8 cellular contexts compared by ENCODE assay signal in genomic region chr17:49575524-49576120, GRCh38. TPM values are rescaled to one million over a fixed set of nuclear protein-coding genes. Genes with fewer than 3 reads are reported as not detected.
DNase-seq lines count a peak whose midpoint lies in the region; ATAC-seq and TF ChIP-seq lines count a peak whose summit lies in the region.

NXPH3 (plus strand) TSS chr17:49575871; CDS start chr17:49576220, 349 bp downstream.

- peak; percentile 60 to 65 (median 63) for DNase-seq in CD4-positive, alpha-beta memory T cell
- DNase-seq in T follicular helper cell (ENCODE audit: low read depth) (peak; percentile 49), hepatocyte (ENCODE audit: low spot score) (peak; percentile 82), NOMO-1 treated with DMSO at 0.1 percent for 48 hours (lab: John Stamatoyannopoulos, UW; ENCODE audit: unreplicated experiment) (no peak), dedifferentiated amniotic fluid mesenchymal stem cell (ENCODE audit: extremely low spot score) (no peak)

- peaks cover 18% of the 10 kb centered on the region for H3K27me3 ChIP-seq in CD4-positive, alpha-beta memory T cell (ENCODE audit: insufficient read depth, low read length)
- H3K27me3 ChIP-seq in hepatocyte, result peaks cover 53% of the 10 kb centered on the region
- peaks cover 0 to 5% (median 5%) of the 10 kb centered on the region in 3 donors for H3K27me3 ChIP-seq in skeletal muscle tissue (ENCODE audit: control insufficient read depth in 3 of 3, insufficient read depth in 3 of 3, low read length in 3 of 3)

- intact Hi-C loops in CD4-positive, alpha-beta memory T cell (cut with micrococcal nuclease), result no loop called here

- no peaks in the 10 kb centered on the region for H3K9me3 Mint-ChIP-seq in CD4-positive, alpha-beta memory T cell

- H3K4me3 Mint-ChIP-seq in CD4-positive, alpha-beta memory T cell, result peak within 1 kb of the TSS; percentile 22 to 77 (median 72)

- no peaks in the 10 kb centered on the region for H3K36me3 ChIP-seq in CD4-positive, alpha-beta memory T cell (ENCODE audit: insufficient read depth, low read length)
- H3K36me3 ChIP-seq in hepatocyte (replicated peaks; ENCODE audit: insufficient read depth, low read depth) (no peaks in the 10 kb centered on the region), skeletal muscle tissue (ENCODE audit: control insufficient read depth in 3 of 3, insufficient read depth in 3 of 3, low read length in 3 of 3) (no peaks in the 10 kb centered on the region)

- CTCF ChIA-PET in CD4-positive, alpha-beta memory T cell (lab: Charles Lee; ENCODE audit: partially characterized antibody), result interaction anchor here (0.7 to 11.9 kb wide), 5 partner anchors 8 to 512 kb away, joined by 3 to 219 read pairs (median 3); no protein-coding TSS in a partner anchor

- H3K27ac ChIP-seq in CD4-positive, alpha-beta memory T cell (ENCODE audit: low read depth, low read length), result no peak within 1 kb of the TSS
- H3K27ac ChIP-seq in angular gyrus (ENCODE audit: low read depth, low read length), result peak within 1 kb of the TSS; percentile 75
- no peak within 1 kb of the TSS for H3K27ac ChIP-seq in hepatocyte
- H3K27ac ChIP-seq in skeletal muscle tissue (ENCODE audit: low read depth, low read length), result peak within 1 kb of the TSS; percentile 7

- TF ChIP-seq CTCF in hepatocyte (IDR thresholded peaks at IDR 0.05; ENCODE audit: poor library complexity), result peak; percentile 43

- under 1% methylated on average over 38 of the region's 78 CpGs for WGBS in hepatocyte (ENCODE audit: low lambda C conversion rate, missing lambda C conversion rate)

- H4K20me1 ChIP-seq in hepatocyte (ENCODE audit: insufficient read depth, poor library complexity, severe bottlenecking), result no peaks in the 10 kb centered on the region

- peak within 1 kb of the TSS; percentile 56 for H2AFZ ChIP-seq in hepatocyte

- peaks cover 17% of the 10 kb centered on the region for H3K4me1 ChIP-seq in CD4-positive, alpha-beta memory T cell (ENCODE audit: insufficient read depth, low read length)
- H3K4me1 ChIP-seq in hepatocyte (ENCODE audit: insufficient read depth), result peaks cover 10% of the 10 kb centered on the region
- H3K4me1 ChIP-seq in skeletal muscle tissue (ENCODE audit: control insufficient read depth in 3 of 3, insufficient read depth in 3 of 3, low read length in 3 of 3), result peaks cover 13 to 31% (median 15%) of the 10 kb centered on the region in 3 donors

- peaks cover 2 to 21% (median 15%) of the 10 kb centered on the region in 4 donors for H3K4me1 Mint-ChIP-seq in CD4-positive, alpha-beta memory T cell

- no peaks in the 10 kb centered on the region for H3K9me3 ChIP-seq in CD4-positive, alpha-beta memory T cell (ENCODE audit: control insufficient read depth in 1 of 2, low read length in 2 of 2)
- H3K9me3 ChIP-seq in hepatocyte (ENCODE audit: low read depth), result no peaks in the 10 kb centered on the region
- no peaks in the 10 kb centered on the region for H3K9me3 ChIP-seq in skeletal muscle tissue (ENCODE audit: control insufficient read depth in 3 of 3, low read length in 3 of 3)

- H3K36me3 Mint-ChIP-seq in CD4-positive, alpha-beta memory T cell, result no peaks in the 10 kb centered on the region

- peaks cover 18 to 32% of the 10 kb centered on the region in 2 donors for H3K27me3 Mint-ChIP-seq in CD4-positive, alpha-beta memory T cell

- ATAC-seq in HG03565 (IDR thresholded peaks at IDR 0.05; ENCODE audit: unreplicated experiment), result peak; percentile 45

- H3K9ac ChIP-seq in skeletal muscle tissue (ENCODE audit: low read depth in 1 of 3, low read length in 3 of 3), result peak within 1 kb of the TSS; percentile 61 to 83 (median 66)

- no peaks in the 10 kb centered on the region for H3K9me2 ChIP-seq in hepatocyte (replicated peaks; ENCODE audit: insufficient read depth)

- H3K79me2 ChIP-seq in hepatocyte, result no peaks in the 10 kb centered on the region

- H3K27ac Mint-ChIP-seq in CD4-positive, alpha-beta memory T cell, result no peak within 1 kb of the TSS

- peak within 1 kb of the TSS in 1 of 2 donors; percentile 27 for H3K4me3 ChIP-seq in CD4-positive, alpha-beta memory T cell (ENCODE audit: low read length in 2 of 2)
- H3K4me3 ChIP-seq in hepatocyte, result peak within 1 kb of the TSS; percentile 94
- H3K4me3 ChIP-seq in skeletal muscle tissue (ENCODE audit: low read length in 3 of 3), result peak within 1 kb of the TSS; percentile 66 to 74 (median 70)

- peak within 1 kb of the TSS; percentile 100 for H3K4me2 ChIP-seq in hepatocyte

- POLR2A ChIA-PET in CD4-positive, alpha-beta memory T cell (lab: Charles Lee; ENCODE audit: partially characterized antibody), result interaction anchor here (0.6 to 1.5 kb wide), 3 partner anchors 60 to 164 kb away, joined by 3 to 4 read pairs (median 3); partner anchors contain the start of gene SLC35B1

RNA-seq across cellular contexts. Expression of gene NXPH3, which starts in this region (rescaled TPM):
- total RNA-seq in CD4-positive, alpha-beta memory T cell, result not detected
- not detected for polyA plus RNA-seq in CD4-positive, alpha-beta memory T cell
- total RNA-seq in hepatocyte, result 0.40 and 1.2 TPM in 2 replicates
- polyA plus RNA-seq in hepatocyte, result 0.21 and 0.77 TPM in 2 replicates
- 0.52 TPM for total RNA-seq in skeletal muscle tissue

Comparison
In these comparisons a context has a peak if more than half of its experiments do, and no peak if none do; other contexts are left out.
1. Peak in DNase-seq in CD4-positive, alpha-beta memory T cell; RNA of the gene not detected or under 1 TPM.
2. DNase-seq: peak in T follicular helper cell (single experiment) and hepatocyte (single experiment); none in NOMO-1 treated with DMSO at 0.1 percent for 48 hours (single experiment) and dedifferentiated amniotic fluid mesenchymal stem cell (single experiment).
3. H3K27ac ChIP-seq: peak in angular gyrus (single experiment) and skeletal muscle tissue (single experiment); none in CD4-positive, alpha-beta memory T cell (single experiment) and hepatocyte (single experiment).